In genomic region chr2:172967036-172967982, GRCh38 we compare ENCODE assay signal across 27 cellular contexts.
A peak's percentile ranks its signal among the peaks of the same experiment; 100 is the strongest.
DNase-seq lines count a peak whose midpoint lies in the region; ATAC-seq, FAIRE-seq and TF ChIP-seq lines count a peak whose summit lies in the region.
"Had no signal": no experiment of that assay in that cellular context is flagged by ENCODE, and none has a peak within 500 bp of the region (broad histone marks: within the 10 kb centered on the region; RNA-seq: fewer than 3 reads in every experiment).

No MANE protein-coding gene starts in this region.

- H3K27ac ChIP-seq in GM23248 (no peak overlapping the region), left ventricle myocardium inferior (replicated peaks) (peak overlapping the region; percentile 72), pancreas (no peak overlapping the region)
- H3K27ac ChIP-seq: C4-2B, sigmoid colon, SK-N-MC, WERI-Rb-1 had no signal

- H3K27me3 Mint-ChIP-seq in activated CD8-positive, alpha-beta memory T cell treated with anti-CD3 and anti-CD28 coated beads, Interleukin-2, amount 10 ng/mL, durations not matched to agents 7 days and 5 days, result peaks cover 34% of the 10 kb centered on the region
- H3K27me3 Mint-ChIP-seq: activated naive CD8-positive, alpha-beta T cell had no signal

- H2AFZ ChIP-seq in GM23248, result no peak overlapping the region

- CTCF ChIA-PET in activated CD8-positive, alpha-beta memory T cell treated with anti-CD3 and anti-CD28 coated beads, Interleukin-2, amount 10 ng/mL, durations not matched to agents 7 days and 5 days (lab: Charles Lee), result interaction anchor here (0.7 kb wide), 1 partner anchor 243 kb away, joined by 3 read pairs; no protein-coding TSS in a partner anchor

- in situ Hi-C loops in GM23248 (cut with MboI), result no loop called here

- H3K4me1 ChIP-seq in GM23248 (ENCODE audit: insufficient read depth) (peaks cover 33% of the 10 kb centered on the region), left ventricle myocardium inferior (peaks cover 50% of the 10 kb centered on the region), pancreas (peaks cover 0 to 13% (median 8%) of the 10 kb centered on the region in 3 donors)
- H3K4me1 ChIP-seq: sigmoid colon had no signal

- H3K27me3 ChIP-seq in GM23248 (replicated peaks; ENCODE audit: insufficient read depth) (no peaks in the 10 kb centered on the region), left ventricle myocardium inferior (ENCODE audit: low read depth) (no peaks in the 10 kb centered on the region), pancreas (no peaks in the 10 kb centered on the region)
- H3K27me3 ChIP-seq: gastrocnemius medialis, sigmoid colon had no signal

- peak overlapping the region; percentile 22 for H3K4me2 ChIP-seq in GM23248 (ENCODE audit: unreplicated experiment)

- 78 to 81% methylated on average over 16 of the region's 16 CpGs for WGBS in GM23248 (ENCODE audit: low coverage in 1 of 2, low lambda C conversion rate in 2 of 2, missing lambda C conversion rate in 2 of 2), 2 experiments
- 63 to 67% methylated on average over 16 of the region's 16 CpGs for WGBS in pancreas, 2 donors

- no peaks in the 10 kb centered on the region for H4K20me1 ChIP-seq in GM23248 (ENCODE audit: insufficient read depth)

- no peaks in the 10 kb centered on the region for H3K36me3 Mint-ChIP-seq in activated CD8-positive, alpha-beta memory T cell treated with anti-CD3 and anti-CD28 coated beads, Interleukin-2, amount 10 ng/mL, durations not matched to agents 7 days and 5 days

- H3K4me3 Mint-ChIP-seq in activated CD8-positive, alpha-beta memory T cell treated with anti-CD3 and anti-CD28 coated beads, Interleukin-2, amount 10 ng/mL, durations not matched to agents 7 days and 5 days, result no peak overlapping the region
- H3K4me3 Mint-ChIP-seq: activated naive CD8-positive, alpha-beta T cell; nephron progenitor cell had no signal

- H3K36me3 ChIP-seq in GM23248 (ENCODE audit: low read depth) (no peaks in the 10 kb centered on the region), left ventricle myocardium inferior (no peaks in the 10 kb centered on the region), pancreas (no peaks in the 10 kb centered on the region)
- H3K36me3 ChIP-seq: gastrocnemius medialis, sigmoid colon, WERI-Rb-1 had no signal

- H3F3A ChIP-seq in GM23248 (ENCODE audit: insufficient read depth), result peaks cover 24% of the 10 kb centered on the region

- H3K79me2 ChIP-seq in GM23248 (ENCODE audit: insufficient read depth), result no peaks in the 10 kb centered on the region

- DNase-seq in GM23248, result no peak
- peak; percentile 44 for DNase-seq in RPMI7951 (ENCODE audit: low read depth)
- no peak for DNase-seq in left ventricle myocardium inferior
- DNase-seq in pancreas, result peak in 1 of 6 donors; percentile 17
- DNase-seq in activated CD8-positive, alpha-beta memory T cell treated with anti-CD3 and anti-CD28 coated beads, Interleukin-2, amount 10 ng/mL, durations not matched to agents 7 days and 5 days, result no peak
- no peak for DNase-seq in activated gamma-delta T cell treated with Interleukin-2 at 50 U/mL for 16 hours
- DNase-seq: activated CD4-positive, alpha-beta T cell treated with anti-CD3 and anti-CD28 coated beads, Interleukin-2, amount 50 U/mL, for 1 hour; Calu3; effector CD8-positive, alpha-beta T cell; H7; hypothalamus; MV-4-11; NCI-H1694; NCI-H526 treated with DMSO at 0.1 percent for 48 hours; nephron progenitor cell; posterior cingulate gyrus; sigmoid colon; WERI-Rb-1 had no signal

- no peak for FAIRE-seq in pancreas (lab: Jason Lieb, UNC)
- FAIRE-seq: GM12891, HTR-8/SVneo, RCC 7860, urothelium cell line had no signal

- no peak for TF ChIP-seq CTCF in left ventricle myocardium inferior (IDR thresholded peaks at IDR 0.05; ENCODE audit: borderline replicate concordance)
- no peak for TF ChIP-seq CTCF in pancreas (IDR thresholded peaks at IDR 0.05)

- H3K9ac ChIP-seq in GM23248, result no peak overlapping the region

- H3K4me3 ChIP-seq in GM23248, result no peak overlapping the region
- H3K4me3 ChIP-seq in left ventricle myocardium inferior, result peak overlapping the region; percentile 8
- H3K4me3 ChIP-seq in pancreas, result no peak overlapping the region
- H3K4me3 ChIP-seq: gastrocnemius medialis, sigmoid colon, SK-N-MC had no signal

- no peak overlapping the region for H3K27ac Mint-ChIP-seq in activated CD8-positive, alpha-beta memory T cell treated with anti-CD3 and anti-CD28 coated beads, Interleukin-2, amount 10 ng/mL, durations not matched to agents 7 days and 5 days
- H3K27ac Mint-ChIP-seq: activated naive CD8-positive, alpha-beta T cell; nephron progenitor cell had no signal

- H3K9me3 ChIP-seq in GM23248 (ENCODE audit: low read depth), result no peaks in the 10 kb centered on the region
- no peaks in the 10 kb centered on the region for H3K9me3 ChIP-seq in left ventricle myocardium inferior (replicated peaks)
- H3K9me3 ChIP-seq in pancreas, result no peaks in the 10 kb centered on the region
- H3K9me3 ChIP-seq: gastrocnemius medialis, sigmoid colon had no signal

- no peaks in the 10 kb centered on the region for H3K9me2 ChIP-seq in GM23248 (ENCODE audit: insufficient read depth)

- no peaks in the 10 kb centered on the region for H3K9me3 Mint-ChIP-seq in activated CD8-positive, alpha-beta memory T cell treated with anti-CD3 and anti-CD28 coated beads, Interleukin-2, amount 10 ng/mL, durations not matched to agents 7 days and 5 days (ENCODE audit: low read depth)
- H3K9me3 Mint-ChIP-seq: nephron progenitor cell had no signal

- intact Hi-C loops in left ventricle myocardium inferior (cut with micrococcal nuclease) (no loop called here), pancreas (cut with DNase I) (no loop called here)

- peak; percentile 54 to 68 (median 59) for ATAC-seq in pancreas
- no peak for ATAC-seq in activated CD8-positive, alpha-beta memory T cell treated with anti-CD3 and anti-CD28 coated beads, Interleukin-2, amount 10 ng/mL, durations not matched to agents 7 days and 5 days
- ATAC-seq in HG02642 (IDR thresholded peaks at IDR 0.05; ENCODE audit: poor library complexity, unreplicated experiment), result no peak

- H3K4me1 Mint-ChIP-seq in activated CD8-positive, alpha-beta memory T cell treated with anti-CD3 and anti-CD28 coated beads, Interleukin-2, amount 10 ng/mL, durations not matched to agents 7 days and 5 days, result peaks cover 7% of the 10 kb centered on the region

Comparison
In these comparisons a context has a peak if more than half of its experiments do, and no peak if none do; other contexts are left out.
1. ATAC-seq: peak in pancreas (4 of 4); none in activated CD8-positive, alpha-beta memory T cell treated with anti-CD3 and anti-CD28 coated beads, Interleukin-2, amount 10 ng/mL, durations not matched to agents 7 days and 5 days (single experiment) and HG02642 (single experiment).